Comparison of ENCODE assay signal across 8 cellular contexts in genomic region chr15:57220220-57220619, GRCh38.
DNase-seq lines count a peak whose midpoint lies in the region; TF ChIP-seq lines count a peak whose summit lies in the region.

No MANE protein-coding gene starts in this region.

- H3K36me3 ChIP-seq in SJSA1 (no peaks in the 10 kb centered on the region), stomach (no peaks in the 10 kb centered on the region)

- H3K27me3 ChIP-seq in SJSA1 (replicated peaks) (no peaks in the 10 kb centered on the region), stomach (no peaks in the 10 kb centered on the region)

- TF ChIP-seq POLR2A in stomach (IDR thresholded peaks at IDR 0.05): no peak

- no peaks in the 10 kb centered on the region for H3K9me3 ChIP-seq in SJSA1 (replicated peaks)
- no peaks in the 10 kb centered on the region for H3K9me3 ChIP-seq in stomach

- H3K27ac ChIP-seq in SJSA1 (peak overlapping the region; percentile 17; the same call in 1 of the 2 replicates), stomach (peak overlapping the region in 3 of 5 donors; percentile 35 to 61 (median 52))

- DNase-seq in NCI-H748 (lab: John Stamatoyannopoulos, UW; ENCODE audit: unreplicated experiment): peak; percentile 32
- DNase-seq in NCI-H748 treated with DMSO at 0.1 percent for 48 hours (lab: John Stamatoyannopoulos, UW): no peak
- DNase-seq in SJSA1 (ENCODE audit: low read depth in 1 of 2, low spot score in 2 of 2): peak in 1 of 2 experiments; percentile 46
- DNase-seq in fibroblast of peridontal ligament (ENCODE audit: extremely low read depth): peak; percentile 93
- no peak for DNase-seq in stomach
- DNase-seq in GM19240 (ENCODE audit: insufficient read length, low spot score): no peak
- DNase-seq in NCI-H187 treated with DMSO at 0.1 percent for 48 hours (lab: John Stamatoyannopoulos, UW): no peak
- DNase-seq in NCI-H2196 treated with DMSO at 0.1 percent for 48 hours (lab: John Stamatoyannopoulos, UW; ENCODE audit: unreplicated experiment): no peak

- H3K4me1 ChIP-seq in SJSA1 (replicated peaks) (peaks cover 71% of the 10 kb centered on the region), stomach (peaks cover 0 to 84% (median 54%) of the 10 kb centered on the region in 4 donors)

- WGBS in stomach, 5 donors: 15 to 41% (median 26%) methylated on average over 1 of the region's 1 CpG

- no peak for TF ChIP-seq EP300 in stomach (IDR thresholded peaks at IDR 0.05)

- H3K4me3 ChIP-seq in SJSA1 (no peak overlapping the region), stomach (peak overlapping the region; percentile 27 to 44 (median 30))

- intact Hi-C loops in stomach (cut with DNase I; ENCODE audit: low total_unique reads): no loop called here

- no peak for TF ChIP-seq CTCF in stomach (IDR thresholded peaks at IDR 0.05)

Comparison
In these comparisons a context has a peak if more than half of its experiments do, and no peak if none do; other contexts are left out.
1. DNase-seq: peak in NCI-H748 (single experiment) and fibroblast of peridontal ligament (single experiment); none in NCI-H748 treated with DMSO at 0.1 percent for 48 hours (single experiment), stomach (single experiment), GM19240 (single experiment), NCI-H187 treated with DMSO at 0.1 percent for 48 hours (single experiment) and NCI-H2196 treated with DMSO at 0.1 percent for 48 hours (single experiment).